30 cellular contexts compared by ENCODE assay signal in the genomic region with DNA sequence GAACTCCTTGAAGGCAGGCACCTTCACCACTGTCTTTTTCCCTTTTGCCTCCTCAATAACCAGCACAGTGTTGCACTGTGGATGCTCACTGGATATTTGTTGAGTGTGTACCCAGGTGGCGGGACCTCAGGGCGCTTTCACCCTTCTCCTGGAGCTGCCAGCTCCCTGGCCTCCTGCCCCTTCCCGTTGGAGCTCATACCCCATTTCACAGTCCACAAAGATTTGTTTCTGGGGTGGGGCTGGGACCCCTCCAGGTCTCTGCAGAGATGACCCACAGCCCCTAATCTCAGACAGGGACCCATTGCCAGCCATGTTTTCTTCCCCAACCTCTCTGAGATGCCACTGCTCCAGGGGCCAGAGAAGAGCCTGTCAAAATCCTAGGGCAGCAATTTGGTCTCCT. TPM values are rescaled to one million over a fixed set of nuclear protein-coding genes. Genes with fewer than 3 reads are reported as not detected.
"Had no signal": no experiment of that assay in that cellular context is flagged by ENCODE, and none has a peak within 500 bp of the region (broad histone marks: within the 10 kb centered on the region; RNA-seq: fewer than 3 reads in every experiment).

No MANE protein-coding gene starts in this region.

- H3K27ac Mint-ChIP-seq: activated naive CD4-positive, alpha-beta T cell treated with anti-CD3 and anti-CD28 coated beads for 36 hours; nephron; stimulated activated naive CD8-positive, alpha-beta T cell treated with anti-CD3 and anti-CD28 coated beads, Interleukin-15, Interleukin-2, amounts not matched to agents 100 ng/mL and 50 ng/mL, for 24 hours had no signal

- H3K9me3 Mint-ChIP-seq: activated naive CD4-positive, alpha-beta T cell treated with anti-CD3 and anti-CD28 coated beads for 36 hours; effector memory CD8-positive, alpha-beta T cell; stimulated activated naive CD8-positive, alpha-beta T cell treated with anti-CD3 and anti-CD28 coated beads, Interleukin-15, Interleukin-2, amounts not matched to agents 100 ng/mL and 50 ng/mL, for 24 hours had no signal

- H3K27ac ChIP-seq: brain microvascular endothelial cell, gastroesophageal sphincter, hepatocyte, pancreas, psoas muscle, upper lobe of left lung, vagina, VCaP had no signal

- DNase-seq: activated CD4-positive, alpha-beta T cell treated with anti-CD3 and anti-CD28 coated beads for 4 hours; activated CD4-positive, alpha-beta T cell treated with anti-CD3 and anti-CD28 coated beads, Interleukin-2, amount 50 U/mL, for 4 hours; activated effector memory CD4-positive, alpha-beta T cell treated with anti-CD3 and anti-CD28 coated beads, Interleukin-2, amount 50 U/mL, for 16 hours; activated naive CD4-positive, alpha-beta T cell treated with anti-CD3 and anti-CD28 coated beads for 36 hours; amniotic stem cell; brain microvascular endothelial cell; caudate nucleus; cortex of kidney; effector memory CD8-positive, alpha-beta T cell; islet precursor cell; mesenchymal stem cell; psoas muscle; SK-N-SH; stimulated activated CD4-positive, alpha-beta T cell treated with anti-CD3 and anti-CD28 coated beads, Interleukin-2, amount 100 ng/mL, for 48 hours; substantia nigra; upper lobe of left lung had no signal

- ATAC-seq: effector memory CD8-positive, alpha-beta T cell; gastroesophageal sphincter; pancreas; psoas muscle had no signal

- H3K4me3 Mint-ChIP-seq: activated naive CD4-positive, alpha-beta T cell treated with anti-CD3 and anti-CD28 coated beads for 36 hours; effector memory CD8-positive, alpha-beta T cell; nephron; stimulated activated naive CD8-positive, alpha-beta T cell treated with anti-CD3 and anti-CD28 coated beads, Interleukin-15, Interleukin-2, amounts not matched to agents 100 ng/mL and 50 ng/mL, for 24 hours had no signal

RNA-seq across cellular contexts. Expression of a gene that starts 12.4 kb away (rescaled TPM):
- total RNA-seq: astrocyte; endothelial cell of umbilical vein; fibroblast of lung; fibroblast of villous mesenchyme; psoas muscle; T-helper 2 cell treated with Interferon-gamma antibody and Interleukin-4, amounts not matched to agents 100 ng/mL and 5 ng/mL, for 36 hours; upper lobe of left lung had no signal
- polyA plus RNA-seq: endothelial cell of umbilical vein, fibroblast of lung, psoas muscle had no signal

RNA-seq across cellular contexts. Expression of a gene that starts 36.2 kb away (rescaled TPM):
- total RNA-seq: activated naive CD4-positive, alpha-beta T cell treated with anti-CD3 and anti-CD28 coated beads for 36 hours; astrocyte; chondrocyte; endothelial cell of umbilical vein; fibroblast of lung; fibroblast of villous mesenchyme; T-helper 2 cell treated with Interferon-gamma antibody and Interleukin-4, amounts not matched to agents 100 ng/mL and 5 ng/mL, for 36 hours had no signal
- polyA plus RNA-seq: endothelial cell of umbilical vein, fibroblast of lung, SK-N-SH had no signal

RNA-seq across cellular contexts. Expression of a gene that starts 43.2 kb away (rescaled TPM):
- total RNA-seq: activated naive CD4-positive, alpha-beta T cell treated with anti-CD3 and anti-CD28 coated beads for 36 hours; endothelial cell of umbilical vein; fibroblast of lung; fibroblast of villous mesenchyme; pancreas; psoas muscle; T-helper 2 cell treated with Interferon-gamma antibody and Interleukin-4, amounts not matched to agents 100 ng/mL and 5 ng/mL, for 36 hours; upper lobe of left lung had no signal

RNA-seq across cellular contexts. Expression of a gene that starts 48.8 kb away (rescaled TPM):
- total RNA-seq: fibroblast of villous mesenchyme, hepatocyte, lower leg skin, pancreas, vagina had no signal
- polyA plus RNA-seq: fibroblast of lung, hepatocyte had no signal
